In the genomic region with DNA sequence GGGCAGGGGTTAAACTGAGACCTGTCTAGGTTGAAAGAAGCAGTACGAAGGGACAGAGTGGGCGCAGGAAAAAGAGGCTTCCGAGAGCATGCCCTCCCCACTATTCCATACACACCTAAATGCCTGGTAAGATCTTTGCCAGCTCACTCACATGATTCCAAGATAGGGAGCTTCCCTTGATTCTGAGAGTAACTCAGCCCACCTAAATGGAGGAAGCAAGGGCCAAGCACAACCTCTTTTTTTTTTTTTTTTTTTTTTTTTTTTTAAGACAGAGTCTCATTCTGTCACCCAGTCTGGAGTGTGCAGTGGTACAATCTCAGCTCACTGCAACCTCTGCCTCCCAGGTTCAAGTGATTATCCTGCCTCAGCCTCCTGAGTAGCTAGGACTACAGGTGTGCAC, we compare ENCODE assay signal across 7 cellular contexts. TPM values are rescaled to one million over a fixed set of nuclear protein-coding genes. Genes with fewer than 3 reads are reported as not detected.
DNase-seq lines count a peak whose midpoint lies in the region; ATAC-seq and TF ChIP-seq lines count a peak whose summit lies in the region.
"Not testable (repeated sequence)": the region's sequence is repeated elsewhere in the genome, so short reads cannot be mapped to it uniquely, and the experiment has no call there.

No MANE protein-coding gene starts in this region.

- H3K9me3 Mint-ChIP-seq in activated CD8-positive, alpha-beta T cell treated with anti-CD3 and anti-CD28 coated beads, Interleukin-2, amount 10 ng/mL, durations not matched to agents 7 days and 5 days (ENCODE audit: insufficient read depth); memory B cell; stimulated activated naive CD8-positive, alpha-beta T cell treated with anti-CD3 and anti-CD28 coated beads, Interleukin-15, Interleukin-2, amounts not matched to agents 100 ng/mL and 50 ng/mL, for 24 hours: not testable (repeated sequence)

- ATAC-seq in activated CD8-positive, alpha-beta T cell treated with anti-CD3 and anti-CD28 coated beads, Interleukin-2, amount 10 ng/mL, durations not matched to agents 7 days and 5 days; memory B cell (ENCODE audit: low read depth): not testable (repeated sequence)

- not testable (repeated sequence) for TF ChIP-seq CTCF in GM06990 (IDR thresholded peaks at IDR 0.05; ENCODE audit: insufficient read depth, low read length, poor library complexity, severe bottlenecking); astrocyte of the spinal cord (IDR thresholded peaks at IDR 0.05; ENCODE audit: low read depth, low read length); epithelial cell of proximal tubule (conservative IDR thresholded peaks at IDR 0.05; ENCODE audit: low read depth, low read length)

- peaks cover 60% of the 10 kb centered on the region for H3K4me1 Mint-ChIP-seq in activated CD8-positive, alpha-beta T cell treated with anti-CD3 and anti-CD28 coated beads, Interleukin-2, amount 10 ng/mL, durations not matched to agents 7 days and 5 days (ENCODE audit: low read depth)
- peaks cover 38% of the 10 kb centered on the region for H3K4me1 Mint-ChIP-seq in memory B cell
- H3K4me1 Mint-ChIP-seq in stimulated activated naive CD8-positive, alpha-beta T cell treated with anti-CD3 and anti-CD28 coated beads, Interleukin-15, Interleukin-2, amounts not matched to agents 100 ng/mL and 50 ng/mL, for 24 hours (ENCODE audit: low read depth), result peaks cover 69% of the 10 kb centered on the region

- H3K9ac ChIP-seq in SK-N-MC (ENCODE audit: insufficient read length), result not testable (repeated sequence)

- POLR2A ChIA-PET in activated CD8-positive, alpha-beta T cell treated with anti-CD3 and anti-CD28 coated beads, Interleukin-2, amount 10 ng/mL, durations not matched to agents 7 days and 5 days (lab: Charles Lee), result not testable (repeated sequence)

- not testable (repeated sequence) for H3K27ac ChIP-seq in SK-N-MC

- H3K4me3 Mint-ChIP-seq in activated CD8-positive, alpha-beta T cell treated with anti-CD3 and anti-CD28 coated beads, Interleukin-2, amount 10 ng/mL, durations not matched to agents 7 days and 5 days, result peak overlapping the region; percentile 28
- not testable (repeated sequence) for H3K4me3 Mint-ChIP-seq in memory B cell
- H3K4me3 Mint-ChIP-seq in stimulated activated naive CD8-positive, alpha-beta T cell treated with anti-CD3 and anti-CD28 coated beads, Interleukin-15, Interleukin-2, amounts not matched to agents 100 ng/mL and 50 ng/mL, for 24 hours, result peak overlapping the region; percentile 17

- not testable (repeated sequence) for H3K36me3 ChIP-seq in GM06990 (ENCODE audit: control insufficient read depth, insufficient read depth, low read length); SK-N-MC (ENCODE audit: insufficient read depth, low read length)

- not testable (repeated sequence) for DNase-seq in GM06990 (ENCODE audit: extremely low read depth, insufficient read length); SK-N-MC (ENCODE audit: low read depth, low spot score); activated CD8-positive, alpha-beta T cell treated with anti-CD3 and anti-CD28 coated beads, Interleukin-2, amount 10 ng/mL, durations not matched to agents 7 days and 5 days; astrocyte of the spinal cord (ENCODE audit: low read depth, low spot score); epithelial cell of proximal tubule (ENCODE audit: low read depth); memory B cell (ENCODE audit: low spot score in 2 of 2)

- H3K27me3 ChIP-seq in GM06990 (replicated peaks; ENCODE audit: control insufficient read depth, insufficient read depth, low read length), result not testable (repeated sequence)

- not testable (repeated sequence) for H3K27ac Mint-ChIP-seq in activated CD8-positive, alpha-beta T cell treated with anti-CD3 and anti-CD28 coated beads, Interleukin-2, amount 10 ng/mL, durations not matched to agents 7 days and 5 days; stimulated activated naive CD8-positive, alpha-beta T cell treated with anti-CD3 and anti-CD28 coated beads, Interleukin-15, Interleukin-2, amounts not matched to agents 100 ng/mL and 50 ng/mL, for 24 hours
- peak overlapping the region; percentile 99 for H3K27ac Mint-ChIP-seq in memory B cell

- not testable (repeated sequence) for H3K27me3 Mint-ChIP-seq in activated CD8-positive, alpha-beta T cell treated with anti-CD3 and anti-CD28 coated beads, Interleukin-2, amount 10 ng/mL, durations not matched to agents 7 days and 5 days (ENCODE audit: low read depth); memory B cell; stimulated activated naive CD8-positive, alpha-beta T cell treated with anti-CD3 and anti-CD28 coated beads, Interleukin-15, Interleukin-2, amounts not matched to agents 100 ng/mL and 50 ng/mL, for 24 hours

- H3K36me3 Mint-ChIP-seq in activated CD8-positive, alpha-beta T cell treated with anti-CD3 and anti-CD28 coated beads, Interleukin-2, amount 10 ng/mL, durations not matched to agents 7 days and 5 days (ENCODE audit: low read depth), result peaks cover 44% of the 10 kb centered on the region
- H3K36me3 Mint-ChIP-seq in memory B cell; stimulated activated naive CD8-positive, alpha-beta T cell treated with anti-CD3 and anti-CD28 coated beads, Interleukin-15, Interleukin-2, amounts not matched to agents 100 ng/mL and 50 ng/mL, for 24 hours (ENCODE audit: low read depth): not testable (repeated sequence)

- H3K4me3 ChIP-seq in GM06990 (replicated peaks; ENCODE audit: low read depth, low read length) (peak overlapping the region; percentile 92), SK-N-MC (peak overlapping the region; percentile 34; the same call in 1 of the 2 replicates), astrocyte of the spinal cord (ENCODE audit: low read depth, low read length) (peak overlapping the region; percentile 7), epithelial cell of proximal tubule (ENCODE audit: low read depth, low read length) (peak overlapping the region; percentile 87)

- H3K9me3 ChIP-seq in SK-N-MC (ENCODE audit: low read depth, low read length), result not testable (repeated sequence)

- in situ Hi-C loops in astrocyte of the spinal cord (cut with HindIII; ENCODE audit: low sequenced_read_pairs), result not testable (repeated sequence)

- CTCF ChIA-PET in activated CD8-positive, alpha-beta T cell treated with anti-CD3 and anti-CD28 coated beads, Interleukin-2, amount 10 ng/mL, durations not matched to agents 7 days and 5 days (lab: Charles Lee), result interaction anchor here (3.7 to 9.6 kb wide), 3 partner anchors 16 to 145 kb away, joined by 40 to 496 read pairs (median 98); no protein-coding TSS in a partner anchor

RNA-seq across cellular contexts. Expression of a gene that starts 2.8 kb away (rescaled TPM):
- total RNA-seq in activated CD8-positive, alpha-beta T cell treated with anti-CD3 and anti-CD28 coated beads, Interleukin-2, amount 10 ng/mL, durations not matched to agents 7 days and 5 days, result 10 to 100 TPM; 15.0 to 15.1 TPM
- 7.8 and 12.2 TPM in 2 replicates for total RNA-seq in epithelial cell of proximal tubule

RNA-seq across cellular contexts. Expression of a gene that starts 33.0 kb away (rescaled TPM):
- 1 to 10 TPM; 2.5 to 3.3 TPM for total RNA-seq in activated CD8-positive, alpha-beta T cell treated with anti-CD3 and anti-CD28 coated beads, Interleukin-2, amount 10 ng/mL, durations not matched to agents 7 days and 5 days
- 9.1 and 12.5 TPM in 2 replicates for total RNA-seq in epithelial cell of proximal tubule

Comparison
In these comparisons a context has a peak if more than half of its experiments do, and no peak if none do; other contexts are left out.
1. H3K4me3 ChIP-seq: peak in every context shown above with its lines; median percentile 92 in GM06990; 87 in epithelial cell of proximal tubule; 34 in SK-N-MC; 7 in astrocyte of the spinal cord.